ENCODE assay signal across 8 cellular contexts in the genomic region with DNA sequence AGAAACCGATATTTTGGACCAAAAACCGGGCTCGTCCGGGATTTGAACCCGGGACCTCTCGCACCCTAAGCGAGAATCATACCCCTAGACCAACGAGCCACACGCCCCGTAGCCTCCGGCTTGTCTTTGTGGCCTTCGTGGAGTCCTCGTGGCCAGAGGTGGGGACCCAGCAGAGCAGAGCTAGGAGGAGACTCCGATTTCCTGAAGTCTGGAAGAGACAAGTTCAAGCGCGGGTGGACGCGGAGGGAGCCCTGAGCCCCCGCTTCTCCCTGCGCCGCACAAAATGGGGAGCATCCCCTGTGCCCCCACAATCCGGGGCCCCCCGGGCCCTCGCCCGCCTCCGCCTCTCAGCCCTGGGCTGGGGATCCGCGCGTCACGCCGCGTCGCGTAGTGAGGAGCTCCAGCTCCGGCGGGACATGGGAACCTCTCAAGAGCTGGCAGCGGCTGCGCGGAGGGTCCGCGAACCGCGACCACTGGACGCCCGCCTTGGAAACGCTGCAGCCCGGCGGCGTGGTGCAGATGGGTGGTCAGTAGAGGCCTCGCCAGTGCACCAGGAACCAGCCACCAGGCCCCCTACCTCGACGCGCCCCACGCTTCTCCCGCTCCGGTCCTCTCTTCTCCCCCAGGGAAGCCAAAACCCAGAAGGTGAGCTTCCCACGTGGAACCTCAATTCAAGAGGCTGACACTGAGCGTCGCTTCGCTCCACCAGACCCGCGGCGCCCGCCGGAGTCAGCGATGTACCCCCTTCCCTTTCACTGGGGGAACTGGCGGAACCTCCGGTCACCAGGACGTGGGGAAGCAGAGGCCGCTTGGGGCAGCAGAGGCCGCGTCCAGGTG. TPM values are rescaled to one million over a fixed set of nuclear protein-coding genes. Genes with fewer than 3 reads are reported as not detected.
DNase-seq lines count a peak whose midpoint lies in the region; ATAC-seq and TF ChIP-seq lines count a peak whose summit lies in the region.

No MANE protein-coding gene starts in this region.

- H3K36me3 ChIP-seq in H7 (replicated peaks; ENCODE audit: control insufficient read depth, insufficient read depth, low read length) (no peaks in the 10 kb centered on the region), ectodermal cell (ENCODE audit: control insufficient read depth, insufficient read depth, low read length) (no peaks in the 10 kb centered on the region), mucosa of descending colon (ENCODE audit: low read depth) (no peaks in the 10 kb centered on the region)

- 1% methylated on average over 72 of the region's 72 CpGs for whole genome bisulfite sequencing in ectodermal cell, 2 experiments

- TF ChIP-seq CTCF in mucosa of descending colon (IDR thresholded peaks at IDR 0.05), result no peak

- intact Hi-C loops in mucosa of descending colon (cut with DNase I, micrococcal nuclease), result no loop called here

- H3K9me3 ChIP-seq in ectodermal cell (ENCODE audit: control insufficient read depth, low read length), result no peaks in the 10 kb centered on the region
- H3K9me3 ChIP-seq in mucosa of descending colon, result no peaks in the 10 kb centered on the region

- peak overlapping the region; percentile 83 for H3K4me3 ChIP-seq in H7 (ENCODE audit: insufficient read depth, low read depth, low read length)
- peak overlapping the region; percentile 49 for H3K4me3 ChIP-seq in ectodermal cell (ENCODE audit: insufficient read depth, low read depth, low read length)
- no peak overlapping the region for H3K4me3 ChIP-seq in mucosa of descending colon

- DNase-seq in AG08396 (ENCODE audit: low spot score) (peak; percentile 79), H7 (peak; percentile 85), UCSD-AML1 (lab: John Stamatoyannopoulos, UW; ENCODE audit: unreplicated experiment) (peak; percentile 79), mucosa of descending colon (no peak), NOMO-1 treated with DMSO at 0.1 percent for 48 hours (lab: John Stamatoyannopoulos, UW; ENCODE audit: unreplicated experiment) (no peak)

- H3K27me3 ChIP-seq in H7 (ENCODE audit: control insufficient read depth, insufficient read depth, low read length), result peaks cover 34% of the 10 kb centered on the region
- H3K27me3 ChIP-seq in ectodermal cell (ENCODE audit: control insufficient read depth, insufficient read depth, low read length, poor library complexity, severe bottlenecking), result peaks cover 93% of the 10 kb centered on the region

- H3K4me1 ChIP-seq in ectodermal cell (ENCODE audit: control insufficient read depth, insufficient read depth, low read length), result no peaks in the 10 kb centered on the region
- H3K4me1 ChIP-seq in mucosa of descending colon (ENCODE audit: low read depth), result peaks cover 8% of the 10 kb centered on the region

- peak; percentile 71 for ATAC-seq in mucosa of descending colon
- ATAC-seq in HG02763 (IDR thresholded peaks at IDR 0.05; ENCODE audit: unreplicated experiment), result no peak
- no peak for ATAC-seq in GM19351 (IDR thresholded peaks at IDR 0.05; ENCODE audit: unreplicated experiment)

- no peak overlapping the region for H3K27ac ChIP-seq in ectodermal cell (ENCODE audit: insufficient read depth, low read depth, low read length, poor library complexity, severe bottlenecking)

RNA-seq across cellular contexts. Expression of gene OR1F1, which starts 5.2 kb away (rescaled TPM):
- total RNA-seq in H7 (2014; rRNA removed; shearing (Covaris generic)), result not detected in 2 replicates
- polyA plus RNA-seq in ectodermal cell (2013, experiment 1 of 4), result not detected
- not detected for polyA plus RNA-seq in ectodermal cell (2013, experiment 2 of 4)
- polyA plus RNA-seq in ectodermal cell (2013, experiment 3 of 4), result not detected
- polyA plus RNA-seq in ectodermal cell (2013, experiment 4 of 4), result not detected
- not detected for total RNA-seq in mucosa of descending colon

RNA-seq across cellular contexts. Expression of gene ZNF213, which starts 48.0 kb away (rescaled TPM):
- 5.5 and 6.3 TPM in 2 replicates for total RNA-seq in H7 (2014; rRNA removed; shearing (Covaris generic))
- polyA plus RNA-seq in ectodermal cell (2013, experiment 1 of 4), result 9.6 TPM
- polyA plus RNA-seq in ectodermal cell (2013, experiment 2 of 4), result 8.5 TPM
- polyA plus RNA-seq in ectodermal cell (2013, experiment 3 of 4), result 8.9 TPM
- polyA plus RNA-seq in ectodermal cell (2013, experiment 4 of 4), result 9.2 TPM
- 10 to 100 TPM; 10.3 to 18.1 (median 14.1) TPM for total RNA-seq in mucosa of descending colon

RNA-seq across cellular contexts. Expression of gene ZNF200, which starts 52.1 kb away (rescaled TPM):
- 9.1 and 13.1 TPM in 2 replicates for total RNA-seq in H7 (2014; rRNA removed; shearing (Covaris generic))
- 8.0 TPM for polyA plus RNA-seq in ectodermal cell (2013, experiment 1 of 4)
- 10.3 TPM for polyA plus RNA-seq in ectodermal cell (2013, experiment 2 of 4)
- polyA plus RNA-seq in ectodermal cell (2013, experiment 3 of 4), result 9.2 TPM
- polyA plus RNA-seq in ectodermal cell (2013, experiment 4 of 4), result 8.5 TPM
- 1 to 10 TPM; 6.6 to 8.0 (median 8.0) TPM for total RNA-seq in mucosa of descending colon

Comparison
In these comparisons a context has a peak if more than half of its experiments do, and no peak if none do; other contexts are left out.
1. DNase-seq: peak in AG08396 (single experiment), H7 (single experiment) and UCSD-AML1 (single experiment); none in mucosa of descending colon (0 of 3) and NOMO-1 treated with DMSO at 0.1 percent for 48 hours (single experiment).